Comparison of ENCODE assay signal across 2 cellular contexts in genomic region chr22:19791894-19792293, GRCh38.
TF ChIP-seq lines count a peak whose summit lies in the region.

No MANE protein-coding gene starts in this region.

TF ChIP-seq in HEK293, 187 proteins besides CTCF, POLR2A, EP300 and RAD21:
- TF ChIP-seq ZNF26 (tag by site-specific recombination; IDR thresholded peaks at IDR 0.05) (peak; percentile 74; the same call in 1 of the 2 replicates), ZNF660 (tag by site-specific recombination; IDR thresholded peaks at IDR 0.05) (no peak), OSR2 (tag by site-specific recombination; IDR thresholded peaks at IDR 0.05) (no peak), PRDM1 (tag by site-specific recombination; IDR thresholded peaks at IDR 0.05) (no peak), SETDB1 (IDR thresholded peaks at IDR 0.05; ENCODE audit: insufficient read length, low read length) (peak; percentile 65), ZNF146 (tag by site-specific recombination; IDR thresholded peaks at IDR 0.05) (no peak), WT1 (tag by site-specific recombination; IDR thresholded peaks at IDR 0.05) (no peak), ZNF274 (IDR thresholded peaks at IDR 0.05; ENCODE audit: low read length) (no peak), ZNF274 (tag by site-specific recombination; IDR thresholded peaks at IDR 0.05; ENCODE audit: borderline replicate concordance) (no peak)
- TF ChIP-seq, protein P1, sequence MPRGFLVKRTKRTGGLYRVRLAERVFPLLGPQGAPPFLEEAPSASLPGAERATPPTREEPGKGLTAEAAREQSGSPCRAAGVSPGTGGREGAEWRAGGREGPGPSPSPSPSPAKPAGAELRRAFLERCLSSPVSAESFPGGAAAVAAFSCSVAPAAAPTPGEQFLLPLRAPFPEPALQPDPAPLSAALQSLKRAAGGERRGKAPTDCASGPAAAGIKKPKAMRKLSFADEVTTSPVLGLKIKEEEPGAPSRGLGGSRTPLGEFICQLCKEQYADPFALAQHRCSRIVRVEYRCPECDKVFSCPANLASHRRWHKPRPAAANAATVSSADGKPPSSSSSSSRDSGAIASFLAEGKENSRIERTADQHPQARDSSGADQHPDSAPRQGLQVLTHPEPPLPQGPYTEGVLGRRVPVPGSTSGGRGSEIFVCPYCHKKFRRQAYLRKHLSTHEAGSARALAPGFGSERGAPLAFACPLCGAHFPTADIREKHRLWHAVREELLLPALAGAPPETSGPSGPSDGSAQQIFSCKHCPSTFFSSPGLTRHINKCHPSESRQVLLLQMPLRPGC (tag by site-specific recombination; IDR thresholded peaks at IDR 0.05): no peak
- TF ChIP-seq, protein P2, sequence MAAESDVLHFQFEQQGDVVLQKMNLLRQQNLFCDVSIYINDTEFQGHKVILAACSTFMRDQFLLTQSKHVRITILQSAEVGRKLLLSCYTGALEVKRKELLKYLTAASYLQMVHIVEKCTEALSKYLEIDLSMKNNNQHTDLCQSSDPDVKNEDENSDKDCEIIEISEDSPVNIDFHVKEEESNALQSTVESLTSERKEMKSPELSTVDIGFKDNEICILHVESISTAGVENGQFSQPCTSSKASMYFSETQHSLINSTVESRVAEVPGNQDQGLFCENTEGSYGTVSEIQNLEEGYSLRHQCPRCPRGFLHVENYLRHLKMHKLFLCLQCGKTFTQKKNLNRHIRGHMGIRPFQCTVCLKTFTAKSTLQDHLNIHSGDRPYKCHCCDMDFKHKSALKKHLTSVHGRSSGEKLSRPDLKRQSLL (tag by site-specific recombination; IDR thresholded peaks at IDR 0.05): no peak

TF ChIP-seq in K562, 482 proteins besides CTCF, POLR2A, EP300 and RAD21:
- TF ChIP-seq AFF1 (IDR thresholded peaks at IDR 0.05; ENCODE audit: low read depth in 1 of 2, partially characterized antibody in 2 of 2) (no peak), PML (IDR thresholded peaks at IDR 0.05; ENCODE audit: low read length) (no peak), TRIM24 (IDR thresholded peaks at IDR 0.05) (peak in 1 of 2 experiments; percentile 23; a peak in 1 of 4 replicates), TRIM28 (IDR thresholded peaks at IDR 0.05) (peak; percentile 44; the same call in 1 of the 2 replicates), TBP (optimal IDR thresholded peaks at IDR 0.05; ENCODE audit: low read depth, low read length) (peak; percentile 13)
